Comparison of ENCODE assay signal across 8 cellular contexts in the genomic region with DNA sequence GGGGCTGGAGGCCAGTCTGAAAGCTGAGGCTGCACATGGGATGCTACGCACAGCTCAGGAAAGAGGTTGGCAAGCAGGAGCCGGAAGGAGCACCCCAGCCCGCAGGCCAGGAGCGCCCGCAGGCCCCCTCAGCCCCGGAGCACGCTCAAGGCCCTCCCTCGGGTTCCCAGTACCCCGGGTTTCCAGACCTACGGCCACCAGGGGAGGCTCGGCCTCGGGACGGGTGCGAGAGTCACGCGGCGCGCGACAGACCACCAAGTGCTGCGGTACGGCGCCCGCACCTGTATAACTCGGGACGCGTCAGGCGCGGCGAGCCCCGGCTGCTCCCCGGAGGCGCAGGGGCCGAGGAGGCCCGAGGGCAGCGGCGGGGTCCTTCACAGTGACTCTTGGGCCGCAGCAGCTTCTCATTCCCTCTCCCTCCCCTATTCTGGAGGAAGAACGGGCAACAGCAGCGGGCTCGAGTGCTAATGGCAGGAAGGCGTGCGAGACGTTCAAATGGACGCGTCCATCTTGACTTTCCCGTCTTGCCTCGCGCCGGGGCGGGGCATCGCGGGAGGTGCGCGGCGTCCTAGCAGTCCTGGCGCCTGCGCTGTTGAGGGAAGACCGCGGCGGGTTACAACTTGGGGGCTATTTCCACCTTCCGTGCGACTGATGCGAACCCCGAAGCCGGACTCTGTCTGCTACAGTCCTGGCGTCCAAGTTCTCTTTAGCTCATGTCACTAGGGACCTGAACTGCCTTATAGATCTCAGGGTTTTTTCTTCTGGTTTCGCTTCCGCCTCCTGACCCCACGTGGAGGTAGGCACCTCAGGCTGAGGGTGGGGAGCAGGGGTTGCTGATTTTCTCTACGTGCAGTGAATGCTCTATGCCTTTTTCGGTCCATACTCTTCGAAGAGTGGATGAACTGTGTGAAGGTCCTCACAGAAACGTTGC. TPM values are rescaled to one million over a fixed set of nuclear protein-coding genes. Genes with fewer than 3 reads are reported as not detected.
DNase-seq lines count a peak whose midpoint lies in the region; ATAC-seq, FAIRE-seq and TF ChIP-seq lines count a peak whose summit lies in the region.

A gene with protein sequence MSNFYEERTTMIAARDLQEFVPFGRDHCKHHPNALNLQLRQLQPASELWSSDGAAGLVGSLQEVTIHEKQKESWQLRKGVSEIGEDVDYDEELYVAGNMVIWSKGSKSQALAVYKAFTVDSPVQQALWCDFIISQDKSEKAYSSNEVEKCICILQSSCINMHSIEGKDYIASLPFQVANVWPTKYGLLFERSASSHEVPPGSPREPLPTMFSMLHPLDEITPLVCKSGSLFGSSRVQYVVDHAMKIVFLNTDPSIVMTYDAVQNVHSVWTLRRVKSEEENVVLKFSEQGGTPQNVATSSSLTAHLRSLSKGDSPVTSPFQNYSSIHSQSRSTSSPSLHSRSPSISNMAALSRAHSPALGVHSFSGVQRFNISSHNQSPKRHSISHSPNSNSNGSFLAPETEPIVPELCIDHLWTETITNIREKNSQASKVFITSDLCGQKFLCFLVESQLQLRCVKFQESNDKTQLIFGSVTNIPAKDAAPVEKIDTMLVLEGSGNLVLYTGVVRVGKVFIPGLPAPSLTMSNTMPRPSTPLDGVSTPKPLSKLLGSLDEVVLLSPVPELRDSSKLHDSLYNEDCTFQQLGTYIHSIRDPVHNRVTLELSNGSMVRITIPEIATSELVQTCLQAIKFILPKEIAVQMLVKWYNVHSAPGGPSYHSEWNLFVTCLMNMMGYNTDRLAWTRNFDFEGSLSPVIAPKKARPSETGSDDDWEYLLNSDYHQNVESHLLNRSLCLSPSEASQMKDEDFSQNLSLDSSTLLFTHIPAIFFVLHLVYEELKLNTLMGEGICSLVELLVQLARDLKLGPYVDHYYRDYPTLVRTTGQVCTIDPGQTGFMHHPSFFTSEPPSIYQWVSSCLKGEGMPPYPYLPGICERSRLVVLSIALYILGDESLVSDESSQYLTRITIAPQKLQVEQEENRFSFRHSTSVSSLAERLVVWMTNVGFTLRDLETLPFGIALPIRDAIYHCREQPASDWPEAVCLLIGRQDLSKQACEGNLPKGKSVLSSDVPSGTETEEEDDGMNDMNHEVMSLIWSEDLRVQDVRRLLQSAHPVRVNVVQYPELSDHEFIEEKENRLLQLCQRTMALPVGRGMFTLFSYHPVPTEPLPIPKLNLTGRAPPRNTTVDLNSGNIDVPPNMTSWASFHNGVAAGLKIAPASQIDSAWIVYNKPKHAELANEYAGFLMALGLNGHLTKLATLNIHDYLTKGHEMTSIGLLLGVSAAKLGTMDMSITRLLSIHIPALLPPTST (N-terminal part only) (minus strand): TSS at position 533 of the 931 bp plus-strand sequence. CDS start 3,368 bp downstream, outside the sequence.

- H3K27ac ChIP-seq in epithelial cell of prostate = peak within 1 kb of the TSS; percentile 63

- no peak for FAIRE-seq in D721Med (lab: Jason Lieb, UNC)

- ATAC-seq in GM21390 (IDR thresholded peaks at IDR 0.05; ENCODE audit: unreplicated experiment) = peak; percentile 85

- peak; percentile 51 for DNase-seq in D721Med (ENCODE audit: insufficient read length, low spot score)
- DNase-seq in HUDEP-2 (lab: John Stamatoyannopoulos, UW; ENCODE audit: unreplicated experiment in 76 of 76) = peak in 75 of 76 experiments; percentile 16 to 84 (median 70)
- DNase-seq in OCI-M1 (lab: John Stamatoyannopoulos, UW) = peak; percentile 91
- DNase-seq in activated T-cell treated with anti-CD3 and anti-CD28 coated beads for 1 hour (ENCODE audit: low read depth) = peak; percentile 79
- peak; percentile 33 for DNase-seq in epithelial cell of prostate (ENCODE audit: low read depth, low spot score)
- DNase-seq in mucosa of gallbladder (ENCODE audit: low spot score) = peak; percentile 82
- peak; percentile 80 for DNase-seq in stimulated activated CD8-positive, alpha-beta memory T cell treated with anti-CD3 and anti-CD28 coated beads, Interleukin-4, amount 100 ng/mL, for 24 hours (ENCODE audit: low read depth)

- no peak for TF ChIP-seq CTCF in D721Med (IDR thresholded peaks at IDR 0.05; ENCODE audit: insufficient read depth, missing control alignments)

RNA-seq across cellular contexts. Expression of the gene that starts here (rescaled TPM):
- 24.7 TPM for total RNA-seq in mucosa of gallbladder

Comparison
In these comparisons a context has a peak if more than half of its experiments do, and no peak if none do; other contexts are left out.
1. Peak in every context shown above with its lines: DNase-seq, ATAC-seq and H3K27ac ChIP-seq.
2. DNase-seq: peak in every context shown above with its lines; median percentile 91 in OCI-M1; 82 in mucosa of gallbladder; 80 in stimulated activated CD8-positive, alpha-beta memory T cell treated with anti-CD3 and anti-CD28 coated beads, Interleukin-4, amount 100 ng/mL, for 24 hours; 79 in activated T-cell treated with anti-CD3 and anti-CD28 coated beads for 1 hour; 70 in HUDEP-2; 51 in D721Med; 33 in epithelial cell of prostate.